Comparison of ENCODE assay signal across 14 cellular contexts in genomic region chr18:72674710-72675109, GRCh38.
DNase-seq lines count a peak whose midpoint lies in the region; ATAC-seq, FAIRE-seq and TF ChIP-seq lines count a peak whose summit lies in the region.
"Had no signal": no experiment of that assay in that cellular context is flagged by ENCODE, and none has a peak within 500 bp of the region (broad histone marks: within the 10 kb centered on the region; RNA-seq: fewer than 3 reads in every experiment).

No MANE protein-coding gene starts in this region.

- ATAC-seq in GM19438 (IDR thresholded peaks at IDR 0.05; ENCODE audit: low read depth, unreplicated experiment) (peak; percentile 94), HG02884 (IDR thresholded peaks at IDR 0.05; ENCODE audit: unreplicated experiment) (peak; percentile 95)
- ATAC-seq: sciatic nerve had no signal

- no peaks in the 10 kb centered on the region for H3K36me3 ChIP-seq in CD4-positive, alpha-beta memory T cell (ENCODE audit: insufficient read depth, low read length)
- H3K36me3 ChIP-seq: BLaER1 treated with 17β-estradiol and CSF1 and Interleukin-3, amounts not matched to agents 10 nM and 100 nM had no signal

- intact Hi-C loops in CD4-positive, alpha-beta memory T cell (cut with micrococcal nuclease) = no loop called here

- POLR2A ChIA-PET in CD4-positive, alpha-beta memory T cell (lab: Charles Lee; ENCODE audit: partially characterized antibody) = no interaction called here

- H3K27ac ChIP-seq in CD4-positive, alpha-beta memory T cell (ENCODE audit: low read depth, low read length) = no peak overlapping the region
- H3K27ac ChIP-seq: BLaER1 treated with 17β-estradiol and CSF1 and Interleukin-3, amounts not matched to agents 10 nM and 100 nM had no signal

- H3K4me1 Mint-ChIP-seq in CD4-positive, alpha-beta memory T cell = peaks cover 0 to 1% (median 0%) of the 10 kb centered on the region in 4 donors
- H3K4me1 Mint-ChIP-seq: memory B cell had no signal

- H3K9me3 Mint-ChIP-seq in CD4-positive, alpha-beta memory T cell = peaks cover 0 to 5% (median 0%) of the 10 kb centered on the region in 8 donors
- H3K9me3 Mint-ChIP-seq: memory B cell had no signal

- peak; percentile 98 for FAIRE-seq in GM12892 (lab: Jason Lieb, UNC)
- FAIRE-seq: frontal cortex had no signal

- no peaks in the 10 kb centered on the region for H3K27me3 ChIP-seq in CD4-positive, alpha-beta memory T cell (ENCODE audit: insufficient read depth, low read length)
- H3K27me3 ChIP-seq: BLaER1 treated with 17β-estradiol and CSF1 and Interleukin-3, amounts not matched to agents 10 nM and 100 nM had no signal

- H3K4me3 ChIP-seq in CD4-positive, alpha-beta memory T cell (ENCODE audit: low read length in 2 of 2) = no peak overlapping the region
- H3K4me3 ChIP-seq: BLaER1 treated with 17β-estradiol and CSF1 and Interleukin-3, amounts not matched to agents 10 nM and 100 nM had no signal

- TF ChIP-seq POLR2A in GM12892 (IDR thresholded peaks at IDR 0.05; ENCODE audit: low read depth, low read length) = no peak; the same call in 1 of the 2 replicates

- DNase-seq in GM12892 (ENCODE audit: insufficient read length) = peak; percentile 19
- peak; percentile 61 for DNase-seq in NCI-H1694 (lab: John Stamatoyannopoulos, UW)
- DNase-seq in NCI-H1092 (lab: John Stamatoyannopoulos, UW) = no peak
- no peak for DNase-seq in SW 1271 (lab: John Stamatoyannopoulos, UW)
- no peak for DNase-seq in CD4-positive, alpha-beta memory T cell
- DNase-seq in NCI-H1048 (lab: John Stamatoyannopoulos, UW) = no peak
- DNase-seq: cerebellar nuclear complex, T1000 had no signal

- H3K27ac Mint-ChIP-seq in CD4-positive, alpha-beta memory T cell = no peak overlapping the region
- H3K27ac Mint-ChIP-seq: memory B cell had no signal

- CTCF ChIA-PET in CD4-positive, alpha-beta memory T cell (lab: Charles Lee; ENCODE audit: partially characterized antibody) = no interaction called here

- no peaks in the 10 kb centered on the region for H3K4me1 ChIP-seq in CD4-positive, alpha-beta memory T cell (ENCODE audit: insufficient read depth, low read length)
- H3K4me1 ChIP-seq: BLaER1 treated with 17β-estradiol and CSF1 and Interleukin-3, amounts not matched to agents 10 nM and 100 nM had no signal

- no peaks in the 10 kb centered on the region for H3K9me3 ChIP-seq in CD4-positive, alpha-beta memory T cell (ENCODE audit: control insufficient read depth in 1 of 2, low read length in 2 of 2)
- H3K9me3 ChIP-seq: BLaER1 treated with 17β-estradiol and CSF1 and Interleukin-3, amounts not matched to agents 10 nM and 100 nM had no signal

- no peak overlapping the region for H3K4me3 Mint-ChIP-seq in CD4-positive, alpha-beta memory T cell
- H3K4me3 Mint-ChIP-seq: memory B cell had no signal

- H3K36me3 Mint-ChIP-seq in CD4-positive, alpha-beta memory T cell = no peaks in the 10 kb centered on the region
- H3K36me3 Mint-ChIP-seq: memory B cell had no signal

- no peaks in the 10 kb centered on the region for H3K27me3 Mint-ChIP-seq in CD4-positive, alpha-beta memory T cell

Comparison
In these comparisons a context has a peak if more than half of its experiments do, and no peak if none do; other contexts are left out.
1. DNase-seq: peak in GM12892 (single experiment) and NCI-H1694 (single experiment); none in NCI-H1092 (single experiment), SW 1271 (0 of 2), CD4-positive, alpha-beta memory T cell (0 of 5) and NCI-H1048 (single experiment).